ENCODE assay signal across 1 cellular context in genomic region chr6:134422426-134423231, GRCh38.
TF ChIP-seq lines count a peak whose summit lies in the region.

No MANE protein-coding gene starts in this region.

TF ChIP-seq in H1, 55 proteins besides CTCF, POLR2A, EP300 and RAD21:
- TF ChIP-seq SRF (IDR thresholded peaks at IDR 0.05; ENCODE audit: low read depth, low read length) (no peak), EZH2 (IDR thresholded peaks at IDR 0.05; ENCODE audit: low read depth, low read length, severe bottlenecking) (no peak), JUND (IDR thresholded peaks at IDR 0.05; ENCODE audit: low read length) (no peak), SIN3A (conservative IDR thresholded peaks at IDR 0.05 in 1 of 2, IDR thresholded peaks at IDR 0.05 in 1 of 2; ENCODE audit: low read depth in 1 of 2, low read length in 2 of 2) (no peak), CHD2 (IDR thresholded peaks at IDR 0.05; ENCODE audit: low read length) (no peak), MAX (IDR thresholded peaks at IDR 0.05) (no peak), ASH2L (IDR thresholded peaks at IDR 0.05; ENCODE audit: low read length) (no peak), BACH1 (IDR thresholded peaks at IDR 0.05; ENCODE audit: low read length) (no peak), BRCA1 (IDR thresholded peaks at IDR 0.05; ENCODE audit: low read depth, low read length) (no peak)
- TF ChIP-seq, protein P1, sequence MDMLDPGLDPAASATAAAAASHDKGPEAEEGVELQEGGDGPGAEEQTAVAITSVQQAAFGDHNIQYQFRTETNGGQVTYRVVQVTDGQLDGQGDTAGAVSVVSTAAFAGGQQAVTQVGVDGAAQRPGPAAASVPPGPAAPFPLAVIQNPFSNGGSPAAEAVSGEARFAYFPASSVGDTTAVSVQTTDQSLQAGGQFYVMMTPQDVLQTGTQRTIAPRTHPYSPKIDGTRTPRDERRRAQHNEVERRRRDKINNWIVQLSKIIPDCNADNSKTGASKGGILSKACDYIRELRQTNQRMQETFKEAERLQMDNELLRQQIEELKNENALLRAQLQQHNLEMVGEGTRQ (IDR thresholded peaks at IDR 0.05; ENCODE audit: low read length): no peak
